20 cellular contexts compared by ENCODE assay signal in genomic region chr12:124405151-124405550, GRCh38.
"Had no signal": no experiment of that assay in that cellular context is flagged by ENCODE, and none has a peak within 500 bp of the region (broad histone marks: within the 10 kb centered on the region; RNA-seq: fewer than 3 reads in every experiment).

No MANE protein-coding gene starts in this region.

- H3K27ac ChIP-seq: epithelial cell of prostate, hepatocyte, suprapubic skin, WERI-Rb-1 had no signal

- H3K27ac Mint-ChIP-seq: activated T-helper 17 cell treated with anti-CD3 and anti-CD28 coated beads, Interleukin-2, amount 50 U/mL, for 72 hours; progenitor cell of endocrine pancreas had no signal

- ATAC-seq: activated T-helper 17 cell treated with anti-CD3 and anti-CD28 coated beads, Interleukin-2, amount 50 U/mL, for 72 hours had no signal

- DNase-seq: activated CD4-positive, alpha-beta T cell treated with anti-CD3 and anti-CD28 coated beads for 48 hours; activated naive CD4-positive, alpha-beta T cell treated with anti-CD3 and anti-CD28 coated beads, Interleukin-2, amount 50 U/mL, for 16 hours; activated T-cell treated with anti-CD3 and anti-CD28 coated beads for 4 hours; adrenal gland; central memory CD4-positive, alpha-beta T cell; effector memory CD4-positive, alpha-beta T cell; kidney; left ventricle myocardium inferior; naive B cell; occipital lobe; stimulated activated CD4-positive, alpha-beta T cell treated with anti-CD3 and anti-CD28 coated beads, Interleukin-12 subunit alpha, Interleukin-12 subunit beta, amount 100 ng/mL, for 4 hours; stimulated activated naive CD4-positive, alpha-beta T cell treated with Interleukin-2 at 50 U/mL for 16 hours; T1000; WERI-Rb-1 had no signal

- H3K9me3 Mint-ChIP-seq: activated T-helper 17 cell treated with anti-CD3 and anti-CD28 coated beads, Interleukin-2, amount 50 U/mL, for 72 hours; naive B cell had no signal

- H3K4me3 ChIP-seq: adrenal gland, coronary artery, hepatocyte, left ventricle myocardium inferior, suprapubic skin had no signal

- H3K27me3 Mint-ChIP-seq: activated T-helper 17 cell treated with anti-CD3 and anti-CD28 coated beads, Interleukin-2, amount 50 U/mL, for 72 hours; naive B cell; progenitor cell of endocrine pancreas had no signal

- H3K4me3 Mint-ChIP-seq: activated T-helper 17 cell treated with anti-CD3 and anti-CD28 coated beads, Interleukin-2, amount 50 U/mL, for 72 hours; naive B cell had no signal

- H3K9me3 ChIP-seq: adrenal gland, left ventricle myocardium inferior, suprapubic skin had no signal

- H3K4me2 ChIP-seq: hepatocyte had no signal

- H2AFZ ChIP-seq: hepatocyte had no signal

- H3K27me3 ChIP-seq: adrenal gland, hepatocyte, suprapubic skin had no signal
